In the genomic region with DNA sequence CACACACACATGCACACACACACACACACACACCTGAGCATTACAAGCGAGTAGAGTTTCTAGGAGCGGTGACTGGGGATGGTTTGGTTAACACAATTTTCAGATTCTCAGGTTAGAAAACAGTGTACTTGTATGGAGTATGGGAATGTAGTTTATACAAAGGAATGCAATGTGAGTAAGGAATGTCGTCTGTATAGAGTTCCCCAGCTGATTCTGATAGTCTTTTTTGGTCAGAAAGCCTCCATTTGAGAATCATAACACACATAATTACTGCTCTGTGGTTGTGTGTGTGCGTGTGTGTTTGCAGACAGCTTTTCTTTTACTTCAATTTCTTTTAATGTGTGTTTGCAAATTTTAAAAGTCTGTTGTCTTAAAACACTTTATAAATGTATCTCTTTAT, we compare ENCODE assay signal across 1 cellular context.
TF ChIP-seq lines count a peak whose summit lies in the region.

No MANE protein-coding gene starts in this region.

TF ChIP-seq in IMR-90, 13 proteins besides CTCF, POLR2A, EP300 and RAD21:
- TF ChIP-seq CHD1 (IDR thresholded peaks at IDR 0.05; ENCODE audit: low read depth, low read length) (no peak), MAZ (IDR thresholded peaks at IDR 0.05; ENCODE audit: borderline replicate concordance, low read depth, low read length) (no peak), MXI1 (IDR thresholded peaks at IDR 0.05; ENCODE audit: borderline replicate concordance, low read depth, low read length) (no peak), BHLHE40 (IDR thresholded peaks at IDR 0.05; ENCODE audit: low read depth, low read length) (no peak), FOS (IDR thresholded peaks at IDR 0.05; ENCODE audit: low read depth, low read length) (no peak), CEBPB (IDR thresholded peaks at IDR 0.05; ENCODE audit: low read depth, low read length) (no peak), RCOR1 (IDR thresholded peaks at IDR 0.05; ENCODE audit: insufficient replicate concordance, low read length) (no peak), NFE2L2 (IDR thresholded peaks at IDR 0.05; ENCODE audit: low read depth, low read length) (no peak), MAFK (IDR thresholded peaks at IDR 0.05; ENCODE audit: low read depth, low read length) (no peak), SMC3 (IDR thresholded peaks at IDR 0.05; ENCODE audit: low read depth, low read length) (no peak), RFX5 (IDR thresholded peaks at IDR 0.05; ENCODE audit: low read depth, low read length) (no peak)
- TF ChIP-seq, protein P1, sequence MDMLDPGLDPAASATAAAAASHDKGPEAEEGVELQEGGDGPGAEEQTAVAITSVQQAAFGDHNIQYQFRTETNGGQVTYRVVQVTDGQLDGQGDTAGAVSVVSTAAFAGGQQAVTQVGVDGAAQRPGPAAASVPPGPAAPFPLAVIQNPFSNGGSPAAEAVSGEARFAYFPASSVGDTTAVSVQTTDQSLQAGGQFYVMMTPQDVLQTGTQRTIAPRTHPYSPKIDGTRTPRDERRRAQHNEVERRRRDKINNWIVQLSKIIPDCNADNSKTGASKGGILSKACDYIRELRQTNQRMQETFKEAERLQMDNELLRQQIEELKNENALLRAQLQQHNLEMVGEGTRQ (IDR thresholded peaks at IDR 0.05; ENCODE audit: low read depth, low read length) = no peak
- TF ChIP-seq, protein P2, sequence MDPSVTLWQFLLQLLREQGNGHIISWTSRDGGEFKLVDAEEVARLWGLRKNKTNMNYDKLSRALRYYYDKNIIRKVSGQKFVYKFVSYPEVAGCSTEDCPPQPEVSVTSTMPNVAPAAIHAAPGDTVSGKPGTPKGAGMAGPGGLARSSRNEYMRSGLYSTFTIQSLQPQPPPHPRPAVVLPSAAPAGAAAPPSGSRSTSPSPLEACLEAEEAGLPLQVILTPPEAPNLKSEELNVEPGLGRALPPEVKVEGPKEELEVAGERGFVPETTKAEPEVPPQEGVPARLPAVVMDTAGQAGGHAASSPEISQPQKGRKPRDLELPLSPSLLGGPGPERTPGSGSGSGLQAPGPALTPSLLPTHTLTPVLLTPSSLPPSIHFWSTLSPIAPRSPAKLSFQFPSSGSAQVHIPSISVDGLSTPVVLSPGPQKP (IDR thresholded peaks at IDR 0.05; ENCODE audit: borderline replicate concordance, low read depth, low read length) = no peak
